Comparison of ENCODE assay signal across 8 cellular contexts in the genomic region with DNA sequence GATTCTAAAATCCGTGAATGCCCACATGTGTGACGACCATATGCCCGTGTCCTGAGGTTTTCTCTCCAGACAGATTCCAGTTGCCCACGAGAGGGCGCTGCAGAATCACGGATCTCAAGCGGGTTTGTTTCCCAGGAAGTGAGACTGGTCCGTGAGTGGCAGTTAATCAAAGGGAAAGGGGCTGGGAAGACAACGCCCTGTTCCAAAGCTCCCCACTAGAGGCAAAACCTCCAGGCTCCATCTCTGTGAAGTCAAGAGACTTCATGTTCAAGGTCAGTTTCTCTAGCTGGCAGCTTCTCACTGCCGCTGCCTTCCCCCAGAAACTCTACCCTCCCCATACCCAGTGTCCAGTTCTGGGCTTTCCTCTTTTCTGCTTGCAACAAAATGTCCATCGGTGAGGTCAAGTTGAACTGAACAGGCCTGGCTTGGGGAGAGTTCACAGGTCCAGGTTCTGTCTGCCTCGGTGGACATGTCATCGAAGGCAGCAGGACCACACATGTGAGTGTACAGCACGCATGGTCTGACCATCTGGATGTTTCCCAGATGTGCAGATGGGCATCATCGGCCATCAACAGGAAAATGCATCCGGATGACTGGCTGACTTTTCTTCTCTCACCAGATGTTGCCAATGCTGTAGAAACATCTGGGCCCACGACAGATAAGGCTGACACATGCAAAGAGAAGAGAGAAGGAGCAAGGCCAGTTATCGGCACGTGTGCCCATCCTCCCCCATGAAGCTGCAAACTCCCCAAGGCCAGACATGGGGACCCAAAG. TPM values are rescaled to one million over a fixed set of nuclear protein-coding genes. Genes with fewer than 3 reads are reported as not detected.
A peak's percentile ranks its signal among the peaks of the same experiment; 100 is the strongest.
DNase-seq lines count a peak whose midpoint lies in the region; ATAC-seq and TF ChIP-seq lines count a peak whose summit lies in the region.

No MANE protein-coding gene starts in this region.

- DNase-seq in AG04450 (ENCODE audit: low read depth, low spot score) (peak; percentile 73), GOT3 (lab: John Stamatoyannopoulos, UW) (peak; percentile 24), NCI-H446 treated with DMSO at 0.1 percent for 48 hours (lab: John Stamatoyannopoulos, UW) (peak; percentile 83), caudate nucleus (lab: John Stamatoyannopoulos, UW) (peak in 60 of 61 donors; percentile 17 to 88 (median 68)), kidney glomerular epithelial cell (lab: John Stamatoyannopoulos, UW) (peak; percentile 68)
- DNase-seq in stimulated activated CD4-positive, alpha-beta T cell treated with anti-CD3 and anti-CD28 coated beads, Interleukin-4, amount 100 ng/mL, for 1 hour: peak; percentile 66

- H3K27ac ChIP-seq in AG04450 (ENCODE audit: low read depth, low read length): no peak overlapping the region
- H3K27ac ChIP-seq in caudate nucleus (ENCODE audit: low read depth, low read length): no peak overlapping the region

- POLR2A ChIA-PET in AG04450 (lab: Yijun Ruan, JAX): no interaction called here

- H3K27me3 ChIP-seq in AG04450 (ENCODE audit: control insufficient read depth, insufficient read depth, low read length): peaks cover 16% of the 10 kb centered on the region

- CTCF ChIA-PET in AG04450 (lab: Charles Lee): interaction anchor here (0.5 to 4.8 kb wide), 30 partner anchors 8 to 406 kb away, joined by 3 to 70 read pairs (median 4); a partner anchor contains a TSS

- peak; percentile 82 for TF ChIP-seq CTCF in AG04450 (IDR thresholded peaks at IDR 0.05; ENCODE audit: low read depth, low read length)

- peak; percentile 38 to 42 for ATAC-seq in activated CD4-positive, CD25-positive, alpha-beta regulatory T cell treated with anti-CD3 and anti-CD28 coated beads, Interleukin-2, amount 50 U/mL, for 24 hours
- no peak for ATAC-seq in HG03469 (IDR thresholded peaks at IDR 0.05; ENCODE audit: unreplicated experiment)

- H3K4me3 ChIP-seq in AG04450 (ENCODE audit: low read depth, low read length): no peak overlapping the region

- H3K9me3 ChIP-seq in AG04450 (ENCODE audit: control insufficient read depth, insufficient read depth, low read length): no peaks in the 10 kb centered on the region

RNA-seq across cellular contexts. Expression of a gene that starts 44.9 kb away (rescaled TPM):
- polyA plus RNA-seq in AG04450 (2011; rRNA removed): 0.15 TPM in 2 replicates
- polyA minus RNA-seq in AG04450 (2011; rRNA and poly(A)+ RNA removed): 0.13 TPM in 1 of 2 replicates, not detected in the other

Comparison
In these comparisons a context has a peak if more than half of its experiments do, and no peak if none do; other contexts are left out.
1. DNase-seq: peak in every context shown above with its lines; median percentile 83 in NCI-H446 treated with DMSO at 0.1 percent for 48 hours; 73 in AG04450; 68 in caudate nucleus; 68 in kidney glomerular epithelial cell; 66 in stimulated activated CD4-positive, alpha-beta T cell treated with anti-CD3 and anti-CD28 coated beads, Interleukin-4, amount 100 ng/mL, for 1 hour; 24 in GOT3.